11 cellular contexts compared by ENCODE assay signal in genomic region chr1:168387781-168388760, GRCh38.
DNase-seq lines count a peak whose midpoint lies in the region; ATAC-seq and TF ChIP-seq lines count a peak whose summit lies in the region.
"Had no signal": no experiment of that assay in that cellular context is flagged by ENCODE, and none has a peak within 500 bp of the region (broad histone marks: within the 10 kb centered on the region; RNA-seq: fewer than 3 reads in every experiment).

No MANE protein-coding gene starts in this region.

- no peaks in the 10 kb centered on the region for H3K9me3 Mint-ChIP-seq in MCF 10A (ENCODE audit: unreplicated experiment)

- TF ChIP-seq CTCF in mammary epithelial cell (conservative IDR thresholded peaks at IDR 0.05 in 1 of 2, IDR thresholded peaks at IDR 0.05 in 1 of 2; ENCODE audit: extremely low read depth in 1 of 2, insufficient read depth in 1 of 2, low read depth in 1 of 2, low read length in 2 of 2) (no peak), MCF 10A (IDR thresholded peaks at IDR 0.05; ENCODE audit: unreplicated experiment) (no peak), osteoblast (IDR thresholded peaks at IDR 0.05; ENCODE audit: extremely low read depth, low read depth, low read length) (no peak)

- H3K4me1 ChIP-seq in mammary epithelial cell (ENCODE audit: insufficient read depth, low read length) (peaks cover 22% of the 10 kb centered on the region), osteoblast (ENCODE audit: insufficient read depth, low read length) (no peaks in the 10 kb centered on the region)

- H3K36me3 ChIP-seq in mammary epithelial cell (ENCODE audit: insufficient read depth, low read length) (no peaks in the 10 kb centered on the region), osteoblast (ENCODE audit: insufficient read depth, low read length) (no peaks in the 10 kb centered on the region)
- H3K36me3 ChIP-seq: neutrophil had no signal

- in situ Hi-C loops in mammary epithelial cell (cut with MboI; ENCODE audit: low sequenced_read_pairs in 2 of 2), result no loop called here

- peaks cover 30% of the 10 kb centered on the region for H3K4me1 Mint-ChIP-seq in MCF 10A (ENCODE audit: insufficient read depth, unreplicated experiment)

- H2AFZ ChIP-seq in mammary epithelial cell (ENCODE audit: low read depth, low read length), result peak overlapping the region; percentile 58
- H2AFZ ChIP-seq in osteoblast (ENCODE audit: low read length), result no peak overlapping the region
- H2AFZ ChIP-seq: GM23248 had no signal

- H3K27me3 ChIP-seq in mammary epithelial cell (ENCODE audit: insufficient read depth, low read length) (no peaks in the 10 kb centered on the region), osteoblast (ENCODE audit: insufficient read depth, low read length) (peaks cover 5% of the 10 kb centered on the region)

- H4K20me1 ChIP-seq in mammary epithelial cell (ENCODE audit: insufficient read depth, low read length) (no peaks in the 10 kb centered on the region), osteoblast (ENCODE audit: insufficient read depth, low read length) (no peaks in the 10 kb centered on the region)

- H3K4me3 ChIP-seq in mammary epithelial cell (replicated peaks in 1 of 3; ENCODE audit: insufficient read depth in 1 of 3, low read depth in 2 of 3, low read length in 3 of 3) (no peak overlapping the region), osteoblast (ENCODE audit: insufficient read depth, low read length) (no peak overlapping the region)
- H3K4me3 ChIP-seq: GM23248, lung had no signal

- peak overlapping the region; percentile 55 for H3K9ac ChIP-seq in mammary epithelial cell (ENCODE audit: insufficient read depth, low read length)
- H3K9ac ChIP-seq: GM23248 had no signal

- no peaks in the 10 kb centered on the region for H3K27me3 Mint-ChIP-seq in MCF 10A (ENCODE audit: insufficient read depth, unreplicated experiment)

- H3K4me2 ChIP-seq in mammary epithelial cell (ENCODE audit: insufficient read depth, low read depth, low read length), result peak overlapping the region; percentile 55
- no peak overlapping the region for H3K4me2 ChIP-seq in osteoblast (ENCODE audit: insufficient read depth, low read length)

- no peak for ATAC-seq in GM19395 (IDR thresholded peaks at IDR 0.05; ENCODE audit: unreplicated experiment)

- WGBS in mammary epithelial cell (ENCODE audit: low coverage, missing lambda C conversion rate), result 75% methylated on average over 5 of the region's 5 CpGs

- BruUV-seq in mammary epithelial cell (replicated peaks; lab: Mats Ljungman, UMichigan) (no TSS peak), MCF 10A (replicated peaks; lab: Mats Ljungman, UMichigan) (no TSS peak)

- H3K9me3 ChIP-seq in mammary epithelial cell (replicated peaks; ENCODE audit: insufficient read depth, low read length) (no peaks in the 10 kb centered on the region), osteoblast (ENCODE audit: low read depth, low read length) (no peaks in the 10 kb centered on the region)
- H3K9me3 ChIP-seq: neutrophil had no signal

- H3K4me3 Mint-ChIP-seq in MCF 10A (ENCODE audit: unreplicated experiment), result no peak overlapping the region

- CTCF ChIA-PET in mammary epithelial cell (lab: Charles Lee; ENCODE audit: low non-redundant PET), result interaction anchor here (0.6 to 1.2 kb wide), 2 partner anchors 45 to 304 kb away, joined by 6 read pairs; no protein-coding TSS in a partner anchor
- CTCF ChIA-PET in MCF 10A (lab: Yijun Ruan, JAX), result interaction anchor here (0.6 to 7.6 kb wide), 14 partner anchors 10 to 829 kb away, joined by 3 to 63 read pairs (median 4); no protein-coding TSS in a partner anchor

- DNase-seq in mammary epithelial cell (no peak), MCF 10A (ENCODE audit: unreplicated experiment) (no peak), caudate nucleus (lab: John Stamatoyannopoulos, UW) (no peak), islet precursor cell (peak; percentile 22), superior temporal gyrus (ENCODE audit: extremely low spot score) (peak; percentile 19), NCI-H345 (lab: John Stamatoyannopoulos, UW) (no peak), osteoblast (ENCODE audit: insufficient read length, low spot score, missing footprints) (no peak)

- no peaks in the 10 kb centered on the region for H3K79me2 ChIP-seq in mammary epithelial cell (ENCODE audit: insufficient read depth, low read length)
- H3K79me2 ChIP-seq in osteoblast (ENCODE audit: insufficient read depth, low read length), result no peaks in the 10 kb centered on the region

- intact Hi-C loops in mammary epithelial cell (cut with micrococcal nuclease), result no loop called here
- intact Hi-C loops in MCF 10A (cut with micrococcal nuclease), result no loop called here

- POLR2A ChIA-PET in MCF 10A (lab: Yijun Ruan, JAX), result interaction anchor here (0.6 to 2.8 kb wide), 4 partner anchors 9 to 94 kb away, joined by 3 to 8 read pairs (median 4); no protein-coding TSS in a partner anchor

- no peak overlapping the region for H3K27ac Mint-ChIP-seq in MCF 10A (ENCODE audit: low read depth, unreplicated experiment)

- no peaks in the 10 kb centered on the region for H3K36me3 Mint-ChIP-seq in MCF 10A (ENCODE audit: insufficient read depth, unreplicated experiment)

- dilution Hi-C loops in mammary epithelial cell (cut with HindIII; ENCODE audit: low sequenced_read_pairs), result no loop called here

- H3K27ac ChIP-seq in mammary epithelial cell (ENCODE audit: insufficient read depth, low read depth, low read length) (peak overlapping the region; percentile 51), caudate nucleus (ENCODE audit: low read depth, low read length) (peak overlapping the region; percentile 46), osteoblast (ENCODE audit: low read depth, low read length) (no peak overlapping the region)
- H3K27ac ChIP-seq: GM23248, neutrophil had no signal

Comparison
In these comparisons a context has a peak if more than half of its experiments do, and no peak if none do; other contexts are left out.
1. DNase-seq: peak in islet precursor cell (single experiment) and superior temporal gyrus (single experiment); none in mammary epithelial cell (single experiment), MCF 10A (single experiment), caudate nucleus (0 of 61), NCI-H345 (single experiment) and osteoblast (single experiment).